ENCODE assay signal across 32 cellular contexts in genomic region chr1:10756842-10757241, GRCh38. TPM values are rescaled to one million over a fixed set of nuclear protein-coding genes. Genes with fewer than 3 reads are reported as not detected.
DNase-seq lines count a peak whose midpoint lies in the region; ATAC-seq and TF ChIP-seq lines count a peak whose summit lies in the region.
"Had no signal": no experiment of that assay in that cellular context is flagged by ENCODE, and none has a peak within 500 bp of the region (broad histone marks: within the 10 kb centered on the region; RNA-seq: fewer than 3 reads in every experiment).

No MANE protein-coding gene starts in this region.

- no peaks in the 10 kb centered on the region for H3K27me3 Mint-ChIP-seq in WTC11 (ENCODE audit: low read depth)

- no peak for TF ChIP-seq POLR2A in prostate gland (IDR thresholded peaks at IDR 0.05)

- H3K36me3 ChIP-seq in prostate gland: no peaks in the 10 kb centered on the region
- H3K36me3 ChIP-seq: tibial nerve had no signal

- WGBS in prostate gland: 57% methylated on average over 10 of the region's 10 CpGs

- no peaks in the 10 kb centered on the region for H3K9me3 ChIP-seq in prostate gland
- H3K9me3 ChIP-seq: A549, tibial nerve had no signal

- H3K27ac Mint-ChIP-seq in WTC11: peak overlapping the region; percentile 21; the same call in 1 of the 2 replicates
- H3K27ac Mint-ChIP-seq: activated naive CD8-positive, alpha-beta T cell treated with anti-CD3 and anti-CD28 coated beads, Interleukin-2, amount 50 U/mL, for 24 hours; CD8-positive, alpha-beta T cell; H9 had no signal

- ATAC-seq in WTC11 (no peak), left ventricle myocardium superior (peak; percentile 31), GM21515 (IDR thresholded peaks at IDR 0.05; ENCODE audit: unreplicated experiment) (no peak), GM18909 (IDR thresholded peaks at IDR 0.05; ENCODE audit: poor library complexity, unreplicated experiment) (no peak)
- ATAC-seq: activated naive CD8-positive, alpha-beta T cell treated with anti-CD3 and anti-CD28 coated beads, Interleukin-2, amount 50 U/mL, for 24 hours had no signal

- intact Hi-C loops in left ventricle myocardium superior (cut with micrococcal nuclease) (no loop called here), prostate gland (cut with DNase I) (no loop called here)

- H3K4me1 Mint-ChIP-seq in WTC11: peaks cover 23% of the 10 kb centered on the region

- H3K27ac ChIP-seq in 22Rv1 (peak overlapping the region; percentile 43), prostate gland (peak overlapping the region; percentile 41 to 51)
- H3K27ac ChIP-seq: A549, dorsolateral prefrontal cortex, SK-N-MC had no signal

- TF ChIP-seq CTCF in 22Rv1 (IDR thresholded peaks at IDR 0.05) (no peak), WTC11 (IDR thresholded peaks at IDR 0.05) (no peak), prostate gland (IDR thresholded peaks at IDR 0.05) (no peak), GM10248 (IDR thresholded peaks at IDR 0.05; ENCODE audit: control extremely low read depth, extremely low read depth, low read depth, missing control alignments) (no peak)

- H3K9me3 Mint-ChIP-seq in WTC11: no peaks in the 10 kb centered on the region
- H3K9me3 Mint-ChIP-seq: activated naive CD8-positive, alpha-beta T cell treated with anti-CD3 and anti-CD28 coated beads, Interleukin-2, amount 50 U/mL, for 24 hours; CD8-positive, alpha-beta T cell; H9 had no signal

- no peak overlapping the region for H3K4me3 Mint-ChIP-seq in WTC11
- H3K4me3 Mint-ChIP-seq: activated naive CD8-positive, alpha-beta T cell treated with anti-CD3 and anti-CD28 coated beads, Interleukin-2, amount 50 U/mL, for 24 hours; CD8-positive, alpha-beta T cell; H9 had no signal

- DNase-seq in WTC11 (ENCODE audit: low spot score) (no peak), left ventricle myocardium superior (no peak), prostate gland (ENCODE audit: low spot score) (no peak), NOMO-1 treated with dmso at 0.1 percent for 144 hours (lab: John Stamatoyannopoulos, UW; ENCODE audit: unreplicated experiment) (no peak), GM10248 (ENCODE audit: extremely low spot score) (no peak)
- DNase-seq: activated CD4-positive, alpha-beta T cell treated with anti-CD3 and anti-CD28 coated beads for 4 hours; activated CD8-positive, alpha-beta memory T cell treated with anti-CD3 and anti-CD28 coated beads for 24 hours; activated effector memory CD4-positive, alpha-beta T cell treated with anti-CD3 and anti-CD28 coated beads, Interleukin-2, amount 50 U/mL, for 16 hours; activated naive CD8-positive, alpha-beta T cell treated with anti-CD3 and anti-CD28 coated beads, Interleukin-2, amount 50 U/mL, for 24 hours; activated T-cell treated with anti-CD3 and anti-CD28 coated beads, Interleukin-2, amount 50 U/mL, for 1 hour; AML-193; CD8-positive, alpha-beta T cell; cerebellar nuclear complex; H9; IMR-90; NCI-H1092 treated with DMSO at 0.1 percent for 48 hours; NCI-H187; NCI-H2171 treated with DMSO at 0.1 percent for 48 hours; NCI-H526; RPMI8226; stimulated activated CD4-positive, alpha-beta T cell treated with anti-CD3 and anti-CD28 coated beads, Interleukin-1b, Interleukin-23, amount 100 ng/mL, for 48 hours; stimulated activated CD8-positive, alpha-beta memory T cell treated with anti-CD3 and anti-CD28 coated beads, Interleukin-4, amount 100 ng/mL, for 48 hours; T-helper 2 cell had no signal

- CTCF ChIA-PET in WTC11 (lab: Charles Lee) (interaction anchor here (1.6 kb wide), 1 partner anchor 105 kb away, joined by 3 read pairs; no protein-coding TSS in a partner anchor), GM10248 (lab: Yijun Ruan, JAX) (no interaction called here)

- no peaks in the 10 kb centered on the region for H3K36me3 Mint-ChIP-seq in WTC11
- H3K36me3 Mint-ChIP-seq: CD8-positive, alpha-beta T cell had no signal

- H3K27me3 ChIP-seq in prostate gland (replicated peaks; ENCODE audit: insufficient read depth): no peaks in the 10 kb centered on the region

- H3K4me3 ChIP-seq in prostate gland: no peak overlapping the region
- H3K4me3 ChIP-seq: A549, dorsolateral prefrontal cortex, GM12878, SK-N-MC, smooth muscle cell, tibial nerve had no signal

- POLR2A ChIA-PET in WTC11 (lab: Charles Lee) (no interaction called here), GM10248 (lab: Yijun Ruan, JAX) (no interaction called here)

- H3K4me1 ChIP-seq in prostate gland (replicated peaks): peaks cover 30% of the 10 kb centered on the region
- H3K4me1 ChIP-seq: A549 had no signal

TF ChIP-seq in WTC11, 78 proteins besides CTCF, POLR2A, EP300 and RAD21:
- TF ChIP-seq, protein P1, sequence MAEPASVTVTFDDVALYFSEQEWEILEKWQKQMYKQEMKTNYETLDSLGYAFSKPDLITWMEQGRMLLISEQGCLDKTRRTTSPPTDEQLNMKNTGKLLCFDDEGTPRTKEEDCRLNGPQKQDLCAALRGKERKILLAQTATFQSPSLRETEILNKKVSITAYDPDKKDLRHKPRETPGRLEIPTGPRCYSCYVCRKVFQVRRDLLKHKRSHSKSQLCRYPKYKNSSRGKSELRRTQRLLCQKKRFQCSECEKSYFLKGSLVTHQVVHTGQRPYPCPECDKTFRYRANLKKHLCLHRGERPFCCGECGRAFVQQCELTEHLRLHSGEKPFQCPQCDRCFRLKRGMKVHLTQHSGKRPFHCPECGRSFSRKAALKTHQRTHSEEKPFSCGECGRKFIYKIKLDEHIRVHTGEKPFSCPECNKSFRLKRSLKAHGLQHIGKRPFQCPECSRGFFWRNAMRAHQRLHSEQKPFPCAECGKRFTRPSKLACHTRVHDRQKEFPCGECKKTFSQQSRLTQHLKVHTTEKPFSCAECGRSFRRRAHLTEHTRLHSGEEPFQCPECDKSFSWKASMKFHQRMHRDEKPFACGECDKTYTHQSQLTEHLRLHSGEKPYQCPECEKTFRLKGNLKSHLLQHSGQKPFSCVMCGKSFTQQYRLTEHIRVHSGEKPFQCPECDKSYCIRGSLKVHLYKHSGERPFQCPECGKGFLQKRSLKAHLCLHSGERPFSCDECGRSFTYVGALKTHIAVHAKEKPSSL (CRISPR knock-in tag; conservative IDR thresholded peaks at IDR 0.05): no peak

RNA-seq across cellular contexts. Expression of gene CASZ1, which starts 39.6 kb away (rescaled TPM):
- total RNA-seq in WTC11 (2021): 6.9 to 11.7 TPM (median 8.7 TPM) in 3 replicates
- 57.8 TPM for total RNA-seq in left ventricle myocardium superior
- 10 to 100 TPM; 90.9 to 96.9 TPM for total RNA-seq in prostate gland
